14 cellular contexts compared by ENCODE assay signal in genomic region chr3:45923755-45924154, GRCh38. TPM values are rescaled to one million over a fixed set of nuclear protein-coding genes. Genes with fewer than 3 reads are reported as not detected.
DNase-seq lines count a peak whose midpoint lies in the region; ATAC-seq and TF ChIP-seq lines count a peak whose summit lies in the region.
"Had no signal": no experiment of that assay in that cellular context is flagged by ENCODE, and none has a peak within 500 bp of the region (broad histone marks: within the 10 kb centered on the region; RNA-seq: fewer than 3 reads in every experiment).

No MANE protein-coding gene starts in this region.

- intact Hi-C loops in colonic mucosa (cut with DNase I), result no loop called here
- intact Hi-C loops in Right ventricle myocardium inferior (cut with DNase I), result no loop called here

- no peak for ATAC-seq in Right ventricle myocardium inferior
- ATAC-seq: natural killer cell treated with Interleukin-12 subunit alpha and Interleukin-12 subunit beta and Interleukin-15 and Interleukin-18, amount 100 ng/mL, for 72 hours had no signal

- H3K4me1 ChIP-seq in adipocyte (ENCODE audit: control insufficient read depth, insufficient read depth, low read length) (peaks cover 6% of the 10 kb centered on the region), colonic mucosa (no peaks in the 10 kb centered on the region)
- H3K4me1 ChIP-seq: BLaER1 treated with 17β-estradiol and CSF1 and Interleukin-3, amounts not matched to agents 10 nM and 100 nM had no signal

- H3K9me3 ChIP-seq in adipocyte (ENCODE audit: control insufficient read depth, low read length), result no peaks in the 10 kb centered on the region
- H3K9me3 ChIP-seq in colonic mucosa, result no peaks in the 10 kb centered on the region
- H3K9me3 ChIP-seq: BLaER1 treated with 17β-estradiol and CSF1 and Interleukin-3, amounts not matched to agents 10 nM and 100 nM had no signal

- peaks cover 44% of the 10 kb centered on the region for H3K36me3 Mint-ChIP-seq in HFFc6 (ENCODE audit: low read depth)

- no peaks in the 10 kb centered on the region for H3K27me3 ChIP-seq in adipocyte (replicated peaks; ENCODE audit: control insufficient read depth, insufficient read depth, low read length)
- no peaks in the 10 kb centered on the region for H3K27me3 ChIP-seq in colonic mucosa
- H3K27me3 ChIP-seq: BLaER1 treated with 17β-estradiol and CSF1 and Interleukin-3, amounts not matched to agents 10 nM and 100 nM had no signal

- peaks cover 33% of the 10 kb centered on the region for H3K4me1 Mint-ChIP-seq in HFFc6 (ENCODE audit: low read depth)

- H3K9ac ChIP-seq in adipocyte (ENCODE audit: low read length), result no peak overlapping the region
- H3K9ac ChIP-seq in colonic mucosa (ENCODE audit: low read depth in 2 of 2, low read length in 2 of 2), result no peak overlapping the region
- H3K9ac ChIP-seq: BLaER1 treated with 17β-estradiol and CSF1 and Interleukin-3, amounts not matched to agents 10 nM and 100 nM had no signal

- H3K27ac ChIP-seq in colonic mucosa, result no peak overlapping the region
- H3K27ac ChIP-seq: BLaER1 treated with 17β-estradiol and CSF1 and Interleukin-3, amounts not matched to agents 10 nM and 100 nM had no signal

- H3K36me3 ChIP-seq in adipocyte (ENCODE audit: control insufficient read depth, insufficient read depth, low read length, severe bottlenecking) (peaks cover 39% of the 10 kb centered on the region), colonic mucosa (no peaks in the 10 kb centered on the region)

- H3K27ac Mint-ChIP-seq in HFFc6, result no peak overlapping the region
- H3K27ac Mint-ChIP-seq: activated naive CD4-positive, alpha-beta T cell treated with anti-CD3 and anti-CD28 coated beads, Interleukin-2, amount 50 U/mL, for 72 hours had no signal

- no peak overlapping the region for H3K4me3 Mint-ChIP-seq in HFFc6
- H3K4me3 Mint-ChIP-seq: natural killer cell treated with Interleukin-12 subunit alpha and Interleukin-12 subunit beta and Interleukin-15 and Interleukin-18, amount 100 ng/mL, for 72 hours had no signal

- TF ChIP-seq CTCF in HFFc6 (IDR thresholded peaks at IDR 0.05) (no peak), colonic mucosa (IDR thresholded peaks at IDR 0.05) (no peak)

- H3K4me3 ChIP-seq in adipocyte (ENCODE audit: low read length) (no peak overlapping the region), colonic mucosa (no peak overlapping the region)
- H3K4me3 ChIP-seq: BLaER1 treated with 17β-estradiol and CSF1 and Interleukin-3, amounts not matched to agents 10 nM and 100 nM had no signal

- peaks cover 3% of the 10 kb centered on the region for H3K27me3 Mint-ChIP-seq in HFFc6 (ENCODE audit: insufficient read depth)
- H3K27me3 Mint-ChIP-seq: natural killer cell treated with Interleukin-12 subunit alpha and Interleukin-12 subunit beta and Interleukin-15 and Interleukin-18, amount 100 ng/mL, for 72 hours had no signal

- peak; percentile 45 for DNase-seq in AG20443 (ENCODE audit: low spot score)
- DNase-seq in HFFc6, result peak; percentile 41
- DNase-seq in adipocyte (ENCODE audit: low read depth), result peak; percentile 31
- DNase-seq in glomerular visceral epithelial cell (ENCODE audit: extremely low spot score), result peak; percentile 42
- no peak for DNase-seq in colonic mucosa
- no peak for DNase-seq in Right ventricle myocardium inferior (ENCODE audit: missing footprints)
- DNase-seq in cortex of kidney (lab: John Stamatoyannopoulos, UW), result no peak
- DNase-seq in dermis blood vessel endothelial cell, result no peak
- DNase-seq: activated CD8-positive, alpha-beta memory T cell treated with anti-CD3 and anti-CD28 coated beads, Interleukin-2, amount 50 U/mL, for 4 hours; cerebellar nuclear complex; stimulated activated CD4-positive, alpha-beta T cell treated with anti-CD3 and anti-CD28 coated beads, Interleukin-1b, Interleukin-23, amount 100 ng/mL, for 48 hours had no signal

- H3K9me3 Mint-ChIP-seq in HFFc6, result no peaks in the 10 kb centered on the region
- H3K9me3 Mint-ChIP-seq: activated naive CD4-positive, alpha-beta T cell treated with anti-CD3 and anti-CD28 coated beads, Interleukin-2, amount 50 U/mL, for 72 hours; natural killer cell treated with Interleukin-12 subunit alpha and Interleukin-12 subunit beta and Interleukin-15 and Interleukin-18, amount 100 ng/mL, for 72 hours had no signal

RNA-seq across cellular contexts. Expression of gene CXCR6, which starts 19.5 kb away (rescaled TPM):
- not detected for total RNA-seq in HFFc6 (2021; fragmentation: NEBNext Ultra II Directional; extraction: Animal tissue kit (Norgen Biotek cat#: 25700))
- total RNA-seq in colonic mucosa (1 to 10 TPM; 1.0 to 1.6 TPM), Right ventricle myocardium inferior (0.19 TPM), dermis blood vessel endothelial cell (not detected in 2 replicates)

RNA-seq across cellular contexts. Expression of gene CCR9, which starts 37.4 kb away (rescaled TPM):
- not detected for total RNA-seq in HFFc6 (2021; fragmentation: NEBNext Ultra II Directional; extraction: Animal tissue kit (Norgen Biotek cat#: 25700))
- under 1 TPM in 1 of 2 donors, not detected in 1; 0.13 TPM for total RNA-seq in colonic mucosa
- not detected for total RNA-seq in Right ventricle myocardium inferior
- not detected in 2 replicates for total RNA-seq in dermis blood vessel endothelial cell
- total RNA-seq: activated naive CD4-positive, alpha-beta T cell treated with anti-CD3 and anti-CD28 coated beads, Interleukin-2, amount 50 U/mL, for 72 hours; natural killer cell treated with Interleukin-12 subunit alpha and Interleukin-12 subunit beta and Interleukin-15 and Interleukin-18, amount 100 ng/mL, for 72 hours had no signal

Comparison
In these comparisons a context has a peak if more than half of its experiments do, and no peak if none do; other contexts are left out.
1. DNase-seq: peak in AG20443 (single experiment), HFFc6 (single experiment), adipocyte (single experiment) and glomerular visceral epithelial cell (single experiment); none in colonic mucosa (single experiment), Right ventricle myocardium inferior (single experiment), cortex of kidney (single experiment) and dermis blood vessel endothelial cell (single experiment).